In the genomic region with DNA sequence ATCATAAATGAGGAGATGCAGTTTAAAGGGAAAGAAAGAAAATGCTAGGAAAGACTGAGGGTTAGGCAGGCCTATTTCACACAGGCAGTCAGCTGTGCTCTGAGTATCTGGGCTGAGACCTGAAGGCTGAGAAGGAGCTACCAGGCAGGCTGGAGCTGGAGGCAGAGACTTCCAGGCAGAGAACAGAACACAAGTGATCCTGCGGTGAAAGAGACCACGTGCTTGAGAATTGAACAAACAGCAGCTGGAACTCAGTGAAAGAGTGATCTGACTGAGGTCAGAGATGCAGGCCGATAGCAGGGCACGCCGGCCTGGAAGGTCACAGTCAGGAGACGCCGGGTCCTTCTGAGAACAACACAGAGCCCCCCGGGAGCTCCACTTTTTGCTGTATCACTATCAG, we compare ENCODE assay signal across 14 cellular contexts.
DNase-seq lines count a peak whose midpoint lies in the region; ATAC-seq, FAIRE-seq and TF ChIP-seq lines count a peak whose summit lies in the region.
"Had no signal": no experiment of that assay in that cellular context is flagged by ENCODE, and none has a peak within 500 bp of the region (broad histone marks: within the 10 kb centered on the region; RNA-seq: fewer than 3 reads in every experiment).

No MANE protein-coding gene starts in this region.

- no peak overlapping the region for H3K4me2 ChIP-seq in GM23338
- H3K4me2 ChIP-seq: BLaER1 treated with 17β-estradiol and CSF1 and Interleukin-3, amounts not matched to agents 10 nM and 100 nM had no signal

- no peak for TF ChIP-seq CTCF in GM23338 (conservative IDR thresholded peaks at IDR 0.05; ENCODE audit: low read depth in 2 of 2)
- no peak for TF ChIP-seq CTCF in D721Med (IDR thresholded peaks at IDR 0.05; ENCODE audit: insufficient read depth, missing control alignments)

- peaks cover 2% of the 10 kb centered on the region for H3K27me3 Mint-ChIP-seq in GM23338 (ENCODE audit: insufficient read depth, low read depth, poor library complexity)
- H3K27me3 Mint-ChIP-seq: IgD-negative memory B cell had no signal

- peak overlapping the region; percentile 74; the same call in 1 of the 2 replicates for H2AFZ ChIP-seq in GM23338

- no peaks in the 10 kb centered on the region for H3K36me3 ChIP-seq in GM23338 (ENCODE audit: insufficient read depth)
- H3K36me3 ChIP-seq: BLaER1 treated with 17β-estradiol and CSF1 and Interleukin-3, amounts not matched to agents 10 nM and 100 nM; prostate gland had no signal

- no peak overlapping the region for H3K4me3 ChIP-seq in GM23338
- H3K4me3 ChIP-seq: BLaER1 treated with 17β-estradiol and CSF1 and Interleukin-3, amounts not matched to agents 10 nM and 100 nM; prostate gland had no signal

- no peaks in the 10 kb centered on the region for H3K9me3 Mint-ChIP-seq in GM23338

- H4K20me1 ChIP-seq in GM23338 (replicated peaks; ENCODE audit: insufficient read depth): no peaks in the 10 kb centered on the region
- H4K20me1 ChIP-seq: BLaER1 treated with 17β-estradiol and CSF1 and Interleukin-3, amounts not matched to agents 10 nM and 100 nM had no signal

- in situ Hi-C loops in ACHN (cut with HindIII; ENCODE audit: low pct_ligation_motif_present, low pct_unique_long_range_greater_than_20kb, low sequenced_read_pairs): no loop called here

- no peaks in the 10 kb centered on the region for H3K36me3 Mint-ChIP-seq in GM23338 (ENCODE audit: low read depth)

- peaks cover 11% of the 10 kb centered on the region; the same call in 1 of the 2 replicates for H3K9me2 ChIP-seq in GM23338 (ENCODE audit: insufficient read depth)

- no peak for DNase-seq in GM23338 (ENCODE audit: low spot score)
- DNase-seq in NCI-H774 (lab: John Stamatoyannopoulos, UW): peak; percentile 20
- peak; percentile 85 for DNase-seq in globus pallidus (ENCODE audit: low spot score)
- DNase-seq in putamen (ENCODE audit: low spot score): peak; percentile 76
- no peak for DNase-seq in D721Med (ENCODE audit: insufficient read length, low spot score)
- no peak for DNase-seq in NCI-H187 (lab: John Stamatoyannopoulos, UW)
- no peak for DNase-seq in cerebellum (ENCODE audit: low spot score)
- no peak for DNase-seq in ACHN
- DNase-seq: activated CD4-positive, CD25-positive, alpha-beta regulatory T cell; NCI-H2081 treated with DMSO at 0.1 percent for 48 hours had no signal

- H3K27ac ChIP-seq in GM23338 (ENCODE audit: low read depth): no peak overlapping the region
- H3K27ac ChIP-seq: BLaER1 treated with 17β-estradiol and CSF1 and Interleukin-3, amounts not matched to agents 10 nM and 100 nM; epithelial cell of prostate; prostate gland had no signal

- no peak for ATAC-seq in GM23338

- no peaks in the 10 kb centered on the region for H3K4me1 ChIP-seq in GM23338 (ENCODE audit: insufficient read depth)
- H3K4me1 ChIP-seq: BLaER1 treated with 17β-estradiol and CSF1 and Interleukin-3, amounts not matched to agents 10 nM and 100 nM; prostate gland had no signal

- H3K4me1 Mint-ChIP-seq in GM23338: 0 out of 3 replicates have a peak, but pooled peaks cover 3% of the 10 kb centered on the region
- H3K4me1 Mint-ChIP-seq: IgD-negative memory B cell had no signal

- no peaks in the 10 kb centered on the region for H3K79me2 ChIP-seq in GM23338 (replicated peaks; ENCODE audit: insufficient read depth)

- no peaks in the 10 kb centered on the region for H3K27me3 ChIP-seq in GM23338 (ENCODE audit: insufficient read depth)
- H3K27me3 ChIP-seq: BLaER1 treated with 17β-estradiol and CSF1 and Interleukin-3, amounts not matched to agents 10 nM and 100 nM had no signal

- no peak overlapping the region for H3K27ac Mint-ChIP-seq in GM23338
- H3K27ac Mint-ChIP-seq: IgD-negative memory B cell had no signal

- no peak overlapping the region for H3K4me3 Mint-ChIP-seq in GM23338
- H3K4me3 Mint-ChIP-seq: IgD-negative memory B cell had no signal

- FAIRE-seq in D721Med (lab: Jason Lieb, UNC): no peak

- H3F3A ChIP-seq in GM23338 (replicated peaks; ENCODE audit: low read depth): no peaks in the 10 kb centered on the region

TF ChIP-seq in GM23338, 12 proteins besides CTCF, POLR2A, EP300 and RAD21 (continues in another document):
- TF ChIP-seq, protein P1, sequence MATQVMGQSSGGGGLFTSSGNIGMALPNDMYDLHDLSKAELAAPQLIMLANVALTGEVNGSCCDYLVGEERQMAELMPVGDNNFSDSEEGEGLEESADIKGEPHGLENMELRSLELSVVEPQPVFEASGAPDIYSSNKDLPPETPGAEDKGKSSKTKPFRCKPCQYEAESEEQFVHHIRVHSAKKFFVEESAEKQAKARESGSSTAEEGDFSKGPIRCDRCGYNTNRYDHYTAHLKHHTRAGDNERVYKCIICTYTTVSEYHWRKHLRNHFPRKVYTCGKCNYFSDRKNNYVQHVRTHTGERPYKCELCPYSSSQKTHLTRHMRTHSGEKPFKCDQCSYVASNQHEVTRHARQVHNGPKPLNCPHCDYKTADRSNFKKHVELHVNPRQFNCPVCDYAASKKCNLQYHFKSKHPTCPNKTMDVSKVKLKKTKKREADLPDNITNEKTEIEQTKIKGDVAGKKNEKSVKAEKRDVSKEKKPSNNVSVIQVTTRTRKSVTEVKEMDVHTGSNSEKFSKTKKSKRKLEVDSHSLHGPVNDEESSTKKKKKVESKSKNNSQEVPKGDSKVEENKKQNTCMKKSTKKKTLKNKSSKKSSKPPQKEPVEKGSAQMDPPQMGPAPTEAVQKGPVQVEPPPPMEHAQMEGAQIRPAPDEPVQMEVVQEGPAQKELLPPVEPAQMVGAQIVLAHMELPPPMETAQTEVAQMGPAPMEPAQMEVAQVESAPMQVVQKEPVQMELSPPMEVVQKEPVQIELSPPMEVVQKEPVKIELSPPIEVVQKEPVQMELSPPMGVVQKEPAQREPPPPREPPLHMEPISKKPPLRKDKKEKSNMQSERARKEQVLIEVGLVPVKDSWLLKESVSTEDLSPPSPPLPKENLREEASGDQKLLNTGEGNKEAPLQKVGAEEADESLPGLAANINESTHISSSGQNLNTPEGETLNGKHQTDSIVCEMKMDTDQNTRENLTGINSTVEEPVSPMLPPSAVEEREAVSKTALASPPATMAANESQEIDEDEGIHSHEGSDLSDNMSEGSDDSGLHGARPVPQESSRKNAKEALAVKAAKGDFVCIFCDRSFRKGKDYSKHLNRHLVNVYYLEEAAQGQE (IDR thresholded peaks at IDR 0.05; ENCODE audit: unreplicated experiment): no peak
- no peak for TF ChIP-seq NANOG (IDR thresholded peaks at IDR 0.05; ENCODE audit: borderline replicate concordance)
- no peak for TF ChIP-seq POLR2AphosphoS5 (IDR thresholded peaks at IDR 0.05; ENCODE audit: low read depth)
- TF ChIP-seq, protein P2, sequence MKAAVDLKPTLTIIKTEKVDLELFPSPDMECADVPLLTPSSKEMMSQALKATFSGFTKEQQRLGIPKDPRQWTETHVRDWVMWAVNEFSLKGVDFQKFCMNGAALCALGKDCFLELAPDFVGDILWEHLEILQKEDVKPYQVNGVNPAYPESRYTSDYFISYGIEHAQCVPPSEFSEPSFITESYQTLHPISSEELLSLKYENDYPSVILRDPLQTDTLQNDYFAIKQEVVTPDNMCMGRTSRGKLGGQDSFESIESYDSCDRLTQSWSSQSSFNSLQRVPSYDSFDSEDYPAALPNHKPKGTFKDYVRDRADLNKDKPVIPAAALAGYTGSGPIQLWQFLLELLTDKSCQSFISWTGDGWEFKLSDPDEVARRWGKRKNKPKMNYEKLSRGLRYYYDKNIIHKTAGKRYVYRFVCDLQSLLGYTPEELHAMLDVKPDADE (IDR thresholded peaks at IDR 0.05): no peak

Comparison
In these comparisons a context has a peak if more than half of its experiments do, and no peak if none do; other contexts are left out.
1. DNase-seq: peak in NCI-H774 (single experiment), globus pallidus (single experiment) and putamen (single experiment); none in GM23338 (single experiment), D721Med (single experiment), NCI-H187 (0 of 2), cerebellum (single experiment) and ACHN (single experiment).